ENCODE assay signal across 9 cellular contexts in genomic region chr6:148272084-148272483, GRCh38.
A peak's percentile ranks its signal among the peaks of the same experiment; 100 is the strongest.
DNase-seq lines count a peak whose midpoint lies in the region; ATAC-seq and TF ChIP-seq lines count a peak whose summit lies in the region.
"Had no signal": no experiment of that assay in that cellular context is flagged by ENCODE, and none has a peak within 500 bp of the region (broad histone marks: within the 10 kb centered on the region; RNA-seq: fewer than 3 reads in every experiment).

No MANE protein-coding gene starts in this region.

- H3K36me3 ChIP-seq in CD8-positive, alpha-beta memory T cell (ENCODE audit: insufficient read depth, low read length): no peaks in the 10 kb centered on the region

- DNase-seq in ELR (ENCODE audit: low read depth) (peak; percentile 92), fibroblast of pulmonary artery (ENCODE audit: low read depth) (peak; percentile 92), osteocyte (ENCODE audit: extremely low spot score, unreplicated experiment) (no peak), cerebellar nuclear complex (lab: John Stamatoyannopoulos, UW) (no peak)
- no peak for DNase-seq in activated T-cell treated with anti-CD3 and anti-CD28 coated beads, Interleukin-2, amount 50 U/mL, for 1 hour
- no peak for DNase-seq in activated CD4-positive, alpha-beta T cell treated with anti-CD3 and anti-CD28 coated beads, Interleukin-2, amount 10 ng/mL, durations not matched to agents 7 days and 5 days
- no peak for DNase-seq in CD8-positive, alpha-beta memory T cell
- DNase-seq: COR-L47 had no signal

- CTCF ChIA-PET in activated CD4-positive, alpha-beta T cell treated with anti-CD3 and anti-CD28 coated beads, Interleukin-2, amount 10 ng/mL, durations not matched to agents 7 days and 5 days (lab: Charles Lee): no interaction called here
- CTCF ChIA-PET in CD8-positive, alpha-beta memory T cell (lab: Charles Lee): no interaction called here

- peaks cover 74% of the 10 kb centered on the region for H3K4me1 Mint-ChIP-seq in osteocyte (ENCODE audit: unreplicated experiment)
- no peaks in the 10 kb centered on the region for H3K4me1 Mint-ChIP-seq in activated CD4-positive, alpha-beta T cell treated with anti-CD3 and anti-CD28 coated beads, Interleukin-2, amount 10 ng/mL, durations not matched to agents 7 days and 5 days
- H3K4me1 Mint-ChIP-seq in CD8-positive, alpha-beta memory T cell: no peaks in the 10 kb centered on the region

- H3K27ac Mint-ChIP-seq in osteocyte (ENCODE audit: unreplicated experiment): peak overlapping the region; percentile 83
- no peak overlapping the region for H3K27ac Mint-ChIP-seq in activated CD4-positive, alpha-beta T cell treated with anti-CD3 and anti-CD28 coated beads, Interleukin-2, amount 10 ng/mL, durations not matched to agents 7 days and 5 days
- no peak overlapping the region for H3K27ac Mint-ChIP-seq in CD8-positive, alpha-beta memory T cell

- peak overlapping the region; percentile 73 for H3K4me3 Mint-ChIP-seq in osteocyte (ENCODE audit: unreplicated experiment)
- H3K4me3 Mint-ChIP-seq in activated CD4-positive, alpha-beta T cell treated with anti-CD3 and anti-CD28 coated beads, Interleukin-2, amount 10 ng/mL, durations not matched to agents 7 days and 5 days: no peak overlapping the region
- no peak overlapping the region for H3K4me3 Mint-ChIP-seq in CD8-positive, alpha-beta memory T cell

- TF ChIP-seq CTCF in fibroblast of pulmonary artery (IDR thresholded peaks at IDR 0.05; ENCODE audit: low read length, missing control alignments): no peak
- TF ChIP-seq CTCF in osteocyte (IDR thresholded peaks at IDR 0.05): no peak

- no peaks in the 10 kb centered on the region for H3K27me3 ChIP-seq in CD8-positive, alpha-beta memory T cell (ENCODE audit: insufficient read depth, low read length, poor library complexity, severe bottlenecking)

- no peaks in the 10 kb centered on the region for H3K9me3 Mint-ChIP-seq in osteocyte (ENCODE audit: unreplicated experiment)
- H3K9me3 Mint-ChIP-seq in activated CD4-positive, alpha-beta T cell treated with anti-CD3 and anti-CD28 coated beads, Interleukin-2, amount 10 ng/mL, durations not matched to agents 7 days and 5 days: no peaks in the 10 kb centered on the region
- no peaks in the 10 kb centered on the region for H3K9me3 Mint-ChIP-seq in CD8-positive, alpha-beta memory T cell

- peak overlapping the region; percentile 54 for H3K4me3 ChIP-seq in fibroblast of pulmonary artery (replicated peaks; ENCODE audit: low read depth, low read length)
- H3K4me3 ChIP-seq in CD8-positive, alpha-beta memory T cell (ENCODE audit: low read length): no peak overlapping the region

- H3K4me1 ChIP-seq in CD8-positive, alpha-beta memory T cell (ENCODE audit: insufficient read depth, low read length): no peaks in the 10 kb centered on the region

- no peaks in the 10 kb centered on the region for H3K9me3 ChIP-seq in CD8-positive, alpha-beta memory T cell (ENCODE audit: low read length)

- peak; percentile 88 for ATAC-seq in SK-N-SH treated with all-trans-retinoic acid at 6 μM for 48 hours

- no peaks in the 10 kb centered on the region for H3K27me3 Mint-ChIP-seq in osteocyte (ENCODE audit: unreplicated experiment)
- H3K27me3 Mint-ChIP-seq in activated CD4-positive, alpha-beta T cell treated with anti-CD3 and anti-CD28 coated beads, Interleukin-2, amount 10 ng/mL, durations not matched to agents 7 days and 5 days: peaks cover 15% of the 10 kb centered on the region
- H3K27me3 Mint-ChIP-seq in CD8-positive, alpha-beta memory T cell: peaks cover 0 to 14% of the 10 kb centered on the region in 2 donors

- H3K27ac ChIP-seq in CD8-positive, alpha-beta memory T cell (ENCODE audit: low read depth, low read length): no peak overlapping the region

- POLR2A ChIA-PET in activated CD4-positive, alpha-beta T cell treated with anti-CD3 and anti-CD28 coated beads, Interleukin-2, amount 10 ng/mL, durations not matched to agents 7 days and 5 days (lab: Charles Lee): no interaction called here
- POLR2A ChIA-PET in CD8-positive, alpha-beta memory T cell (lab: Charles Lee): no interaction called here

- H3K36me3 Mint-ChIP-seq in osteocyte (ENCODE audit: unreplicated experiment): no peaks in the 10 kb centered on the region
- H3K36me3 Mint-ChIP-seq in activated CD4-positive, alpha-beta T cell treated with anti-CD3 and anti-CD28 coated beads, Interleukin-2, amount 10 ng/mL, durations not matched to agents 7 days and 5 days (ENCODE audit: low read depth): no peaks in the 10 kb centered on the region
- no peaks in the 10 kb centered on the region for H3K36me3 Mint-ChIP-seq in CD8-positive, alpha-beta memory T cell

TF ChIP-seq in SK-N-SH treated with all-trans-retinoic acid at 6 μM for 48 hours, 23 proteins besides CTCF, POLR2A, EP300 and RAD21:
- no peak for TF ChIP-seq CSDC2 (CRISPR knock-in tag; IDR thresholded peaks at IDR 0.05)
- TF ChIP-seq, protein P1, sequence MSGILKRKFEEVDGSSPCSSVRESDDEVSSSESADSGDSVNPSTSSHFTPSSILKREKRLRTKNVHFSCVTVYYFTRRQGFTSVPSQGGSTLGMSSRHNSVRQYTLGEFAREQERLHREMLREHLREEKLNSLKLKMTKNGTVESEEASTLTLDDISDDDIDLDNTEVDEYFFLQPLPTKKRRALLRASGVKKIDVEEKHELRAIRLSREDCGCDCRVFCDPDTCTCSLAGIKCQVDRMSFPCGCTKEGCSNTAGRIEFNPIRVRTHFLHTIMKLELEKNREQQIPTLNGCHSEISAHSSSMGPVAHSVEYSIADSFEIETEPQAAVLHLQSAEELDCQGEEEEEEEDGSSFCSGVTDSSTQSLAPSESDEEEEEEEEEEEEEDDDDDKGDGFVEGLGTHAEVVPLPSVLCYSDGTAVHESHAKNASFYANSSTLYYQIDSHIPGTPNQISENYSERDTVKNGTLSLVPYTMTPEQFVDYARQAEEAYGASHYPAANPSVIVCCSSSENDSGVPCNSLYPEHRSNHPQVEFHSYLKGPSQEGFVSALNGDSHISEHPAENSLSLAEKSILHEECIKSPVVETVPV (CRISPR knock-in tag; IDR thresholded peaks at IDR 0.05): no peak
- no peak for TF ChIP-seq TCF4 (CRISPR knock-in tag; IDR thresholded peaks at IDR 0.05; ENCODE audit: borderline replicate concordance)
- TF ChIP-seq, protein P2, sequence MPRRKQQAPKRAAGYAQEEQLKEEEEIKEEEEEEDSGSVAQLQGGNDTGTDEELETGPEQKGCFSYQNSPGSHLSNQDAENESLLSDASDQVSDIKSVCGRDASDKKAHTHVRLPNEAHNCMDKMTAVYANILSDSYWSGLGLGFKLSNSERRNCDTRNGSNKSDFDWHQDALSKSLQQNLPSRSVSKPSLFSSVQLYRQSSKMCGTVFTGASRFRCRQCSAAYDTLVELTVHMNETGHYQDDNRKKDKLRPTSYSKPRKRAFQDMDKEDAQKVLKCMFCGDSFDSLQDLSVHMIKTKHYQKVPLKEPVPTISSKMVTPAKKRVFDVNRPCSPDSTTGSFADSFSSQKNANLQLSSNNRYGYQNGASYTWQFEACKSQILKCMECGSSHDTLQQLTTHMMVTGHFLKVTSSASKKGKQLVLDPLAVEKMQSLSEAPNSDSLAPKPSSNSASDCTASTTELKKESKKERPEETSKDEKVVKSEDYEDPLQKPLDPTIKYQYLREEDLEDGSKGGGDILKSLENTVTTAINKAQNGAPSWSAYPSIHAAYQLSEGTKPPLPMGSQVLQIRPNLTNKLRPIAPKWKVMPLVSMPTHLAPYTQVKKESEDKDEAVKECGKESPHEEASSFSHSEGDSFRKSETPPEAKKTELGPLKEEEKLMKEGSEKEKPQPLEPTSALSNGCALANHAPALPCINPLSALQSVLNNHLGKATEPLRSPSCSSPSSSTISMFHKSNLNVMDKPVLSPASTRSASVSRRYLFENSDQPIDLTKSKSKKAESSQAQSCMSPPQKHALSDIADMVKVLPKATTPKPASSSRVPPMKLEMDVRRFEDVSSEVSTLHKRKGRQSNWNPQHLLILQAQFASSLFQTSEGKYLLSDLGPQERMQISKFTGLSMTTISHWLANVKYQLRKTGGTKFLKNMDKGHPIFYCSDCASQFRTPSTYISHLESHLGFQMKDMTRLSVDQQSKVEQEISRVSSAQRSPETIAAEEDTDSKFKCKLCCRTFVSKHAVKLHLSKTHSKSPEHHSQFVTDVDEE (CRISPR knock-in tag; IDR thresholded peaks at IDR 0.05): no peak
- TF ChIP-seq PPARA (CRISPR knock-in tag; IDR thresholded peaks at IDR 0.05; ENCODE audit: borderline replicate concordance): no peak
- TF ChIP-seq ZC3H10 (CRISPR knock-in tag; IDR thresholded peaks at IDR 0.05): no peak
- TF ChIP-seq ZNF565 (CRISPR knock-in tag; conservative IDR thresholded peaks at IDR 0.05; ENCODE audit: low read depth): no peak
- no peak for TF ChIP-seq ZFP3 (CRISPR knock-in tag; IDR thresholded peaks at IDR 0.05)

Comparison
In these comparisons a context has a peak if more than half of its experiments do, and no peak if none do; other contexts are left out.
1. DNase-seq: peak in ELR (single experiment) and fibroblast of pulmonary artery (single experiment); none in osteocyte (single experiment), activated T-cell treated with anti-CD3 and anti-CD28 coated beads, Interleukin-2, amount 50 U/mL, for 1 hour (single experiment), activated CD4-positive, alpha-beta T cell treated with anti-CD3 and anti-CD28 coated beads, Interleukin-2, amount 10 ng/mL, durations not matched to agents 7 days and 5 days (single experiment), CD8-positive, alpha-beta memory T cell (0 of 5) and cerebellar nuclear complex (0 of 2).